In genomic region chr13:97986841-97987240, GRCh38 we compare ENCODE assay signal across 14 cellular contexts. TPM values are rescaled to one million over a fixed set of nuclear protein-coding genes. Genes with fewer than 3 reads are reported as not detected.
DNase-seq lines count a peak whose midpoint lies in the region; ATAC-seq and TF ChIP-seq lines count a peak whose summit lies in the region.
"Had no signal": no experiment of that assay in that cellular context is flagged by ENCODE, and none has a peak within 500 bp of the region (broad histone marks: within the 10 kb centered on the region; RNA-seq: fewer than 3 reads in every experiment).

No MANE protein-coding gene starts in this region.

- H3K36me3 Mint-ChIP-seq in dendritic cell treated with granulocyte-macrophage colony-stimulating factor and Interleukin-4, amounts not matched to agents 40 ng/mL and 50 ng/mL, for 4 days (ENCODE audit: low read depth) = peaks cover 78% of the 10 kb centered on the region

- H3K9me3 Mint-ChIP-seq in dendritic cell treated with granulocyte-macrophage colony-stimulating factor and Interleukin-4, amounts not matched to agents 40 ng/mL and 50 ng/mL, for 4 days = no peaks in the 10 kb centered on the region
- H3K9me3 Mint-ChIP-seq: activated T-cell treated with anti-CD3 and anti-CD28 coated beads, Interleukin-2, amount 50 U/mL, for 4 hours; H9; naive thymus-derived CD8-positive, alpha-beta T cell had no signal

- H3K27me3 ChIP-seq in suprapubic skin (no peaks in the 10 kb centered on the region), stomach (no peaks in the 10 kb centered on the region)
- H3K27me3 ChIP-seq: transverse colon had no signal

- WGBS in suprapubic skin = 88% methylated on average over 1 of the region's 3 CpGs
- WGBS in stomach, 5 donors = 80 to 92% (median 90%) methylated on average over 3 of the region's 3 CpGs

- H3K9me3 ChIP-seq in suprapubic skin = no peaks in the 10 kb centered on the region
- no peaks in the 10 kb centered on the region for H3K9me3 ChIP-seq in stomach
- H3K9me3 ChIP-seq: SK-N-SH, transverse colon had no signal

- TF ChIP-seq CTCF in suprapubic skin (IDR thresholded peaks at IDR 0.05) (no peak), stomach (IDR thresholded peaks at IDR 0.05) (no peak)

- H3K36me3 ChIP-seq in suprapubic skin (peaks cover 76% of the 10 kb centered on the region), stomach (peaks cover 36 to 94% (median 91%) of the 10 kb centered on the region in 4 donors)

- no peaks in the 10 kb centered on the region for H3K4me1 ChIP-seq in suprapubic skin
- H3K4me1 ChIP-seq in stomach = peaks cover 0 to 5% (median 0%) of the 10 kb centered on the region in 4 donors
- H3K4me1 ChIP-seq: transverse colon had no signal

- H3K4me3 ChIP-seq in suprapubic skin (no peak overlapping the region), stomach (no peak overlapping the region)
- H3K4me3 ChIP-seq: transverse colon had no signal

- H3K27ac ChIP-seq in suprapubic skin = no peak overlapping the region
- H3K27ac ChIP-seq in stomach = no peak overlapping the region
- H3K27ac ChIP-seq: transverse colon had no signal

- TF ChIP-seq EP300 in suprapubic skin (IDR thresholded peaks at IDR 0.05) (no peak), stomach (IDR thresholded peaks at IDR 0.05) (no peak)

- no peaks in the 10 kb centered on the region for H3K27me3 Mint-ChIP-seq in dendritic cell treated with granulocyte-macrophage colony-stimulating factor and Interleukin-4, amounts not matched to agents 40 ng/mL and 50 ng/mL, for 4 days
- H3K27me3 Mint-ChIP-seq: naive thymus-derived CD8-positive, alpha-beta T cell had no signal

- intact Hi-C loops in dendritic cell treated with granulocyte-macrophage colony-stimulating factor and Interleukin-4, amounts not matched to agents 40 ng/mL and 50 ng/mL, for 4 days (cut with micrococcal nuclease) = no loop called here
- intact Hi-C loops in stomach (cut with DNase I; ENCODE audit: low total_unique reads) = no loop called here

- H3K27ac Mint-ChIP-seq in dendritic cell treated with granulocyte-macrophage colony-stimulating factor and Interleukin-4, amounts not matched to agents 40 ng/mL and 50 ng/mL, for 4 days = peak overlapping the region; percentile 32

- TF ChIP-seq POLR2A in suprapubic skin (IDR thresholded peaks at IDR 0.05) (no peak), stomach (IDR thresholded peaks at IDR 0.05) (no peak)

- ATAC-seq in GM18517 (IDR thresholded peaks at IDR 0.05; ENCODE audit: unreplicated experiment) (peak; percentile 78), GM21619 (IDR thresholded peaks at IDR 0.05; ENCODE audit: unreplicated experiment) (peak; percentile 86), HG03442 (IDR thresholded peaks at IDR 0.05; ENCODE audit: unreplicated experiment) (peak; percentile 83)
- ATAC-seq: activated T-cell treated with anti-CD3 and anti-CD28 coated beads, Interleukin-2, amount 50 U/mL, for 4 hours; naive thymus-derived CD8-positive, alpha-beta T cell had no signal

- DNase-seq in suprapubic skin (ENCODE audit: low spot score in 2 of 2) (no peak), stomach (no peak), DMS79 (lab: John Stamatoyannopoulos, UW) (no peak)
- DNase-seq in stimulated activated CD8-positive, alpha-beta memory T cell treated with anti-CD3 and anti-CD28 coated beads, Interleukin-4, amount 100 ng/mL, for 48 hours = no peak
- DNase-seq: activated T-cell treated with anti-CD3 and anti-CD28 coated beads, Interleukin-2, amount 50 U/mL, for 4 hours; H9; naive thymus-derived CD8-positive, alpha-beta T cell; NCI-H1092 treated with DMSO at 0.1 percent for 48 hours; SK-N-SH; transverse colon had no signal

- H3K4me3 Mint-ChIP-seq in dendritic cell treated with granulocyte-macrophage colony-stimulating factor and Interleukin-4, amounts not matched to agents 40 ng/mL and 50 ng/mL, for 4 days = no peak overlapping the region
- H3K4me3 Mint-ChIP-seq: activated T-cell treated with anti-CD3 and anti-CD28 coated beads, Interleukin-2, amount 50 U/mL, for 4 hours; H9; naive thymus-derived CD8-positive, alpha-beta T cell had no signal

- H3K4me1 Mint-ChIP-seq in dendritic cell treated with granulocyte-macrophage colony-stimulating factor and Interleukin-4, amounts not matched to agents 40 ng/mL and 50 ng/mL, for 4 days (ENCODE audit: low read depth) = peaks cover 8% of the 10 kb centered on the region
- H3K4me1 Mint-ChIP-seq: H9 had no signal

RNA-seq across cellular contexts. Expression of gene IPO5, which starts 33.4 kb away (rescaled TPM):
- 10 to 100 TPM; 78.8 to 93.8 (median 82.4) TPM for total RNA-seq in suprapubic skin
- 100 to 1,000 TPM in 3 of 5 donors, 10 to 100 TPM in 2; 44.9 to 236 (median 102) TPM for total RNA-seq in stomach
- polyA plus RNA-seq in stomach = 10 to 100 TPM; 24.7 to 41.5 (median 25.2) TPM
